ENCODE assay signal across 8 cellular contexts in the genomic region with DNA sequence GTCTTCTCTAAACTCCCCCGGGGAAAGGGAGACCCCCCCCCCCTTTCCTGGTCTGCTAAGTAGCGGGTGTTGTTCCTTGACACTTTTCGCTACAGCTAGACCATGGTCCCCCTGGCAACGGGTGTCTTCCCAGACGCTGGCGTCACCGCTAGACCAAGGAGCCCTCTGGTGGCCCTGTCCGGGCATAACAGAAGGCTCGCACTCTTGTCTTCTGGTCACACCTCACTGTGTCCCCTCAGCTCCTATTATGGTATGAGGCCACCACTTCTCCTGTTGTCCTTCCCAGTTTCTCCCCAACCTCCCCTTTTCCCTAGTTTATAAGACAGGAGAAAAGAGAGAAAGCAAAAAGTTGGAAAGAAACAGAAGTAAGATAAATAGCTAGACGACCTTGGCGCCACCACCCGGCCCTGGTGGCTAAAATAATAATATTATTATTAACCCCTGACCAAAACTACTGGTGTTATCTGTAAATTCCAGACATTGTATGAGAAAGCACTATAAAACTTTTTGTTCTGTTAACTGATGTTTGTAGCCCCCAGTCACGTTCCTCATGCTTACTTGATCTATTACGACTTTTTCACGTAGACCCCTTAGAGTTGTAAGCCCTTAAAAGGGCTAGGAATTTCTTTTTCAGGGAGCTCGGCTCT. TPM values are rescaled to one million over a fixed set of nuclear protein-coding genes. Genes with fewer than 3 reads are reported as not detected.
DNase-seq lines count a peak whose midpoint lies in the region; ATAC-seq, FAIRE-seq and TF ChIP-seq lines count a peak whose summit lies in the region.
"Not testable (repeated sequence)": the region's sequence is repeated elsewhere in the genome, so short reads cannot be mapped to it uniquely, and the experiment has no call there.
"Had no signal": no experiment of that assay in that cellular context is flagged by ENCODE, and none has a peak within 500 bp of the region (broad histone marks: within the 10 kb centered on the region; RNA-seq: fewer than 3 reads in every experiment).

No MANE protein-coding gene starts in this region.

- ATAC-seq in T-cell (replicated peaks in 1 of 4): not testable (repeated sequence)

- not testable (repeated sequence) for H3K27me3 Mint-ChIP-seq in T-cell; activated T-helper 1 cell treated with anti-CD3 and anti-CD28 coated beads, Interleukin-12 subunit alpha, Interleukin-12 subunit beta, Interleukin-2, Interleukin-4 antibody, amounts not matched to agents 30 ng/mL and 10 ng/mL and 1 ng/mL, durations not matched to agents 14 hours and 24 hours and 36 hours (ENCODE audit: insufficient read depth)

- H3K27ac ChIP-seq in kidney (ENCODE audit: low read depth in 2 of 2, low read length in 2 of 2): not testable (repeated sequence)

- not testable (repeated sequence) for DNase-seq in GM10266 (ENCODE audit: extremely low spot score)
- DNase-seq in NCI-H1436 (lab: John Stamatoyannopoulos, UW) (peak; percentile 12), T-cell (peak in 30 of 34 experiments; percentile 22 to 58 (median 40)), kidney (peak; percentile 82), renal cortical epithelial cell (ENCODE audit: low read depth) (peak; percentile 42)
- peak; percentile 49 for DNase-seq in activated T-helper 1 cell treated with anti-CD3 and anti-CD28 coated beads, Interleukin-12 subunit alpha, Interleukin-12 subunit beta, Interleukin-2, Interleukin-4 antibody, amounts not matched to agents 30 ng/mL and 10 ng/mL and 1 ng/mL, durations not matched to agents 14 hours and 24 hours and 36 hours (ENCODE audit: low spot score)
- DNase-seq in effector CD4-positive, alpha-beta T cell: peak; percentile 33

- not testable (repeated sequence) for H3K36me3 ChIP-seq in kidney (ENCODE audit: control insufficient read depth in 1 of 2, insufficient read depth in 2 of 2, low read length in 2 of 2)

- H3K27ac Mint-ChIP-seq in T-cell; activated T-helper 1 cell treated with anti-CD3 and anti-CD28 coated beads, Interleukin-12 subunit alpha, Interleukin-12 subunit beta, Interleukin-2, Interleukin-4 antibody, amounts not matched to agents 30 ng/mL and 10 ng/mL and 1 ng/mL, durations not matched to agents 14 hours and 24 hours and 36 hours: not testable (repeated sequence)

- H3K4me1 Mint-ChIP-seq in T-cell: peaks cover 26 to 39% (median 28%) of the 10 kb centered on the region in 3 donors
- H3K4me1 Mint-ChIP-seq in activated T-helper 1 cell treated with anti-CD3 and anti-CD28 coated beads, Interleukin-12 subunit alpha, Interleukin-12 subunit beta, Interleukin-2, Interleukin-4 antibody, amounts not matched to agents 30 ng/mL and 10 ng/mL and 1 ng/mL, durations not matched to agents 14 hours and 24 hours and 36 hours (ENCODE audit: low read depth): peaks cover 23% of the 10 kb centered on the region

- intact Hi-C loops in activated T-helper 1 cell treated with anti-CD3 and anti-CD28 coated beads, Interleukin-12 subunit alpha, Interleukin-12 subunit beta, Interleukin-2, Interleukin-4 antibody, amounts not matched to agents 30 ng/mL and 10 ng/mL and 1 ng/mL, durations not matched to agents 14 hours and 24 hours and 36 hours (cut with micrococcal nuclease): loop anchor here (10.0 kb wide), 2 partner anchors 198 to 392 kb away; partner anchors contain the start of gene ATP6V0C
- intact Hi-C loops in kidney (cut with DNase I): not testable (repeated sequence)

- TF ChIP-seq CTCF in GM10266 (IDR thresholded peaks at IDR 0.05; ENCODE audit: control insufficient read depth, insufficient read depth, low read depth, missing control alignments) (peak; percentile 55), kidney (IDR thresholded peaks at IDR 0.05; ENCODE audit: borderline replicate concordance, extremely low read depth, insufficient read depth) (peak; percentile 28)

- H3K9me3 ChIP-seq in kidney (ENCODE audit: control insufficient read depth in 1 of 2, low read length in 2 of 2): not testable (repeated sequence)

- H3K36me3 Mint-ChIP-seq in T-cell; activated T-helper 1 cell treated with anti-CD3 and anti-CD28 coated beads, Interleukin-12 subunit alpha, Interleukin-12 subunit beta, Interleukin-2, Interleukin-4 antibody, amounts not matched to agents 30 ng/mL and 10 ng/mL and 1 ng/mL, durations not matched to agents 14 hours and 24 hours and 36 hours (ENCODE audit: low read depth): not testable (repeated sequence)

- H3K4me3 Mint-ChIP-seq in T-cell; activated T-helper 1 cell treated with anti-CD3 and anti-CD28 coated beads, Interleukin-12 subunit alpha, Interleukin-12 subunit beta, Interleukin-2, Interleukin-4 antibody, amounts not matched to agents 30 ng/mL and 10 ng/mL and 1 ng/mL, durations not matched to agents 14 hours and 24 hours and 36 hours: not testable (repeated sequence)

- not testable (repeated sequence) for H3K9me3 Mint-ChIP-seq in T-cell; activated T-helper 1 cell treated with anti-CD3 and anti-CD28 coated beads, Interleukin-12 subunit alpha, Interleukin-12 subunit beta, Interleukin-2, Interleukin-4 antibody, amounts not matched to agents 30 ng/mL and 10 ng/mL and 1 ng/mL, durations not matched to agents 14 hours and 24 hours and 36 hours

- H3K9ac ChIP-seq in kidney (ENCODE audit: low read length in 2 of 2): not testable (repeated sequence)

- CTCF ChIA-PET in T-cell (lab: Charles Lee): interaction anchor here in 1 of 2 donors (1.0 kb wide), 1 partner anchor 24 kb away, joined by 4 read pairs; the partner anchor contains the start of gene FLYWCH2

- H3K4me3 ChIP-seq in kidney (ENCODE audit: low read length in 2 of 2): not testable (repeated sequence)

- POLR2A ChIA-PET in T-cell (lab: Charles Lee): not testable (repeated sequence)

- FAIRE-seq in kidney (lab: Jason Lieb, UNC): not testable (repeated sequence)

- H3K4me1 ChIP-seq in kidney (ENCODE audit: control insufficient read depth in 1 of 2, insufficient read depth in 1 of 2, low read depth in 1 of 2, low read length in 2 of 2): not testable (repeated sequence)

RNA-seq across cellular contexts. Expression of gene FLYWCH1, which starts 4.5 kb away (rescaled TPM):
- 100 to 1,000 TPM in 3 of 5 donors, 10 to 100 TPM in 2; 83.0 to 144 (median 106) TPM for total RNA-seq in T-cell
- 61.1 and 65.7 TPM in 2 replicates for total RNA-seq in activated T-helper 1 cell treated with anti-CD3 and anti-CD28 coated beads, Interleukin-12 subunit alpha, Interleukin-12 subunit beta, Interleukin-2, Interleukin-4 antibody, amounts not matched to agents 30 ng/mL and 10 ng/mL and 1 ng/mL, durations not matched to agents 14 hours and 24 hours and 36 hours
- 36.8 TPM for total RNA-seq in kidney
- polyA plus RNA-seq in kidney (ENCODE audit: insufficient read depth, low read depth, low replicate concordance): 24.5 TPM
- total RNA-seq in renal cortical epithelial cell: 35.3 and 42.9 TPM in 2 replicates

RNA-seq across cellular contexts. Expression of gene FLYWCH2, which starts 24.2 kb away (rescaled TPM):
- total RNA-seq in T-cell (10 to 100 TPM; 12.1 to 31.4 (median 25.6) TPM), kidney (31.3 TPM), renal cortical epithelial cell (39.4 and 39.9 TPM in 2 replicates)
- 22.9 and 25.4 TPM in 2 replicates for total RNA-seq in activated T-helper 1 cell treated with anti-CD3 and anti-CD28 coated beads, Interleukin-12 subunit alpha, Interleukin-12 subunit beta, Interleukin-2, Interleukin-4 antibody, amounts not matched to agents 30 ng/mL and 10 ng/mL and 1 ng/mL, durations not matched to agents 14 hours and 24 hours and 36 hours
- polyA plus RNA-seq in kidney (ENCODE audit: insufficient read depth, low read depth, low replicate concordance): 52.5 TPM

RNA-seq across cellular contexts. Expression of gene PRSS22, which starts 49.2 kb away (rescaled TPM):
- 1 to 10 TPM in 3 of 5 donors, under 1 TPM in 1, not detected in 1; 0.56 to 2.6 (median 1.4) TPM for total RNA-seq in T-cell
- not detected in 2 replicates for total RNA-seq in activated T-helper 1 cell treated with anti-CD3 and anti-CD28 coated beads, Interleukin-12 subunit alpha, Interleukin-12 subunit beta, Interleukin-2, Interleukin-4 antibody, amounts not matched to agents 30 ng/mL and 10 ng/mL and 1 ng/mL, durations not matched to agents 14 hours and 24 hours and 36 hours
- total RNA-seq in kidney: 30.8 TPM
- 11.0 TPM for polyA plus RNA-seq in kidney (ENCODE audit: insufficient read depth, low read depth, low replicate concordance)
- 1.8 and 5.4 TPM in 2 replicates for total RNA-seq in renal cortical epithelial cell

RNA-seq across cellular contexts. Expression of gene KREMEN2, which starts 56.9 kb away (rescaled TPM):
- total RNA-seq in T-cell: under 1 TPM in 1 of 5 donors, not detected in 4; 0.15 TPM
- total RNA-seq in activated T-helper 1 cell treated with anti-CD3 and anti-CD28 coated beads, Interleukin-12 subunit alpha, Interleukin-12 subunit beta, Interleukin-2, Interleukin-4 antibody, amounts not matched to agents 30 ng/mL and 10 ng/mL and 1 ng/mL, durations not matched to agents 14 hours and 24 hours and 36 hours: 0.10 and 0.18 TPM in 2 replicates
- total RNA-seq in kidney: not detected
- polyA plus RNA-seq in kidney (ENCODE audit: insufficient read depth, low read depth, low replicate concordance): not detected
- total RNA-seq in renal cortical epithelial cell: 0.50 and 1.9 TPM in 2 replicates
- total RNA-seq: subcutaneous adipose tissue had no signal
